8 cellular contexts compared by ENCODE assay signal in the genomic region with DNA sequence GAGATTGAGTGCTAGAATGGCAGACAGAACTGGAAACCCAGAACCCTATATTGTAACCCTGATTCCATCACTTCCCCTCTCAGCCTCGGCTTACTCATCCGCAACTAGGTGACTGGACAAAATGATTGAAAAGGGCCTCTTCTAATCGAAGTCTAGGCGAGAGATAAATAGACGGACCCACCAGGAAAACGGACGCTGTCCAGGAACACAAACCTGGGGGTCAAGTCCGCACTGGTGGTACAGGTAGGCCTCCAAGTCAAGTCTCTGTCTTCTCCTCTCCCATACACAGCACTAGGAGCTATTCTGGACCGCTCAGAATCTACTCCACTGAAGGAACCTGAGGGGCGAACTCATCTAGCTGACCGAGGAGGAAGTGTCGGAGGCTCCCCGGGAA. TPM values are rescaled to one million over a fixed set of nuclear protein-coding genes. Genes with fewer than 3 reads are reported as not detected.
DNase-seq lines count a peak whose midpoint lies in the region; ATAC-seq lines count a peak whose summit lies in the region.

No MANE protein-coding gene starts in this region.

- peak overlapping the region; percentile 100; the same call in 1 of the 2 replicates for H2AFZ ChIP-seq in Karpas-422 (ENCODE audit: low read length)

- peak overlapping the region; percentile 97 for H3K27ac Mint-ChIP-seq in activated naive CD4-positive, alpha-beta T cell treated with anti-CD3 and anti-CD28 coated beads, Interleukin-2, amount 50 U/mL, for 24 hours

- H3K27me3 Mint-ChIP-seq in activated naive CD4-positive, alpha-beta T cell treated with anti-CD3 and anti-CD28 coated beads, Interleukin-2, amount 50 U/mL, for 24 hours = no peaks in the 10 kb centered on the region

- DNase-seq in Karpas-422 (no peak), G401 (ENCODE audit: low spot score) (no peak), HK-2 (ENCODE audit: unreplicated experiment) (no peak)
- DNase-seq in stimulated activated naive CD8-positive, alpha-beta T cell treated with anti-CD3 and anti-CD28 coated beads, Interleukin-15, Interleukin-2, amounts not matched to agents 100 U/mL and 50 U/mL, for 24 hours = no peak

- H3K36me3 ChIP-seq in ES-I3 (ENCODE audit: insufficient read depth, low read length) (peaks cover 6% of the 10 kb centered on the region; the same call in 1 of the 2 replicates), Karpas-422 (ENCODE audit: insufficient read depth, low read length) (peaks cover 20% of the 10 kb centered on the region; the same call in 1 of the 2 replicates), iPS-18a (ENCODE audit: control insufficient read depth, low read depth, low read length) (peaks cover 25% of the 10 kb centered on the region)

- H3K4me1 ChIP-seq in ES-I3 (ENCODE audit: insufficient read depth, low read length) (no peaks in the 10 kb centered on the region), Karpas-422 (ENCODE audit: low read length) (peaks cover 19% of the 10 kb centered on the region), iPS-18a (ENCODE audit: control insufficient read depth, low read depth, low read length) (no peaks in the 10 kb centered on the region)

- H3K4me3 Mint-ChIP-seq in activated naive CD4-positive, alpha-beta T cell treated with anti-CD3 and anti-CD28 coated beads, Interleukin-2, amount 50 U/mL, for 24 hours = peak overlapping the region; percentile 99

- peak overlapping the region; percentile 95 for H3K4me3 ChIP-seq in Karpas-422 (ENCODE audit: low read length)
- H3K4me3 ChIP-seq in iPS-18a (ENCODE audit: low read length) = peak overlapping the region; percentile 92

- H3K4me1 Mint-ChIP-seq in activated naive CD4-positive, alpha-beta T cell treated with anti-CD3 and anti-CD28 coated beads, Interleukin-2, amount 50 U/mL, for 24 hours = peaks cover 35% of the 10 kb centered on the region

- H3K27ac ChIP-seq in Karpas-422 (ENCODE audit: low read length) (peak overlapping the region; percentile 69), iPS-18a (ENCODE audit: low read length) (peak overlapping the region; percentile 10)

- H3K36me3 Mint-ChIP-seq in activated naive CD4-positive, alpha-beta T cell treated with anti-CD3 and anti-CD28 coated beads, Interleukin-2, amount 50 U/mL, for 24 hours = peaks cover 15% of the 10 kb centered on the region

- ATAC-seq in GM21526 (IDR thresholded peaks at IDR 0.05; ENCODE audit: low FRiP score, unreplicated experiment) = peak; percentile 25
- ATAC-seq in stimulated activated naive CD8-positive, alpha-beta T cell treated with anti-CD3 and anti-CD28 coated beads, Interleukin-15, Interleukin-2, amounts not matched to agents 100 U/mL and 50 U/mL, for 24 hours = peak; percentile 5

- H3K27me3 ChIP-seq in Karpas-422 (ENCODE audit: low read length) (no peaks in the 10 kb centered on the region), iPS-18a (ENCODE audit: control insufficient read depth, insufficient read depth, low read length) (no peaks in the 10 kb centered on the region)

- H4K20me1 ChIP-seq in Karpas-422 (ENCODE audit: insufficient read depth, low read depth, low read length) = peaks cover 12% of the 10 kb centered on the region; the same call in 1 of the 2 replicates

- no peaks in the 10 kb centered on the region for H3K9me2 ChIP-seq in Karpas-422 (replicated peaks; ENCODE audit: insufficient read depth, low read length)

- no peaks in the 10 kb centered on the region for H3K9me3 Mint-ChIP-seq in activated naive CD4-positive, alpha-beta T cell treated with anti-CD3 and anti-CD28 coated beads, Interleukin-2, amount 50 U/mL, for 24 hours

- peak overlapping the region; percentile 89 for H3K9ac ChIP-seq in ES-I3 (ENCODE audit: low read depth, low read length)
- peak overlapping the region; percentile 88 for H3K9ac ChIP-seq in Karpas-422 (ENCODE audit: low read length)
- H3K9ac ChIP-seq in iPS-18a (ENCODE audit: low read length) = peak overlapping the region; percentile 94

- H3K9me3 ChIP-seq in ES-I3 (ENCODE audit: control insufficient read depth, insufficient read depth, low read length) = no peaks in the 10 kb centered on the region
- no peaks in the 10 kb centered on the region for H3K9me3 ChIP-seq in Karpas-422 (ENCODE audit: low read length)
- no peaks in the 10 kb centered on the region for H3K9me3 ChIP-seq in iPS-18a (ENCODE audit: control insufficient read depth, low read depth, low read length)

- in situ Hi-C loops in G401 (cut with HindIII; ENCODE audit: low sequenced_read_pairs) = no loop called here

- H3K79me2 ChIP-seq in Karpas-422 (ENCODE audit: low read length) = peaks cover 39% of the 10 kb centered on the region

- peak overlapping the region; percentile 100 for H3K4me2 ChIP-seq in Karpas-422 (ENCODE audit: low read depth, low read length, poor library complexity, severe bottlenecking)

RNA-seq across cellular contexts. Expression of gene PSMA1, which starts 0.5 kb away (rescaled TPM):
- total RNA-seq in Karpas-422 (2014; rRNA removed; shearing (Covaris generic); ENCODE audit: low replicate concordance) = 98.7 and 217 TPM in 2 replicates
- total RNA-seq in G401 (2014; rRNA removed; shearing (Covaris generic)) = 389 and 414 TPM in 2 replicates

RNA-seq across cellular contexts. Expression of gene COPB1, which starts 20.1 kb away (rescaled TPM):
- 68.2 and 120 TPM in 2 replicates for total RNA-seq in Karpas-422 (2014; rRNA removed; shearing (Covaris generic); ENCODE audit: low replicate concordance)
- 184 and 226 TPM in 2 replicates for total RNA-seq in G401 (2014; rRNA removed; shearing (Covaris generic))
